ENCODE assay signal across 16 cellular contexts in the genomic region with DNA sequence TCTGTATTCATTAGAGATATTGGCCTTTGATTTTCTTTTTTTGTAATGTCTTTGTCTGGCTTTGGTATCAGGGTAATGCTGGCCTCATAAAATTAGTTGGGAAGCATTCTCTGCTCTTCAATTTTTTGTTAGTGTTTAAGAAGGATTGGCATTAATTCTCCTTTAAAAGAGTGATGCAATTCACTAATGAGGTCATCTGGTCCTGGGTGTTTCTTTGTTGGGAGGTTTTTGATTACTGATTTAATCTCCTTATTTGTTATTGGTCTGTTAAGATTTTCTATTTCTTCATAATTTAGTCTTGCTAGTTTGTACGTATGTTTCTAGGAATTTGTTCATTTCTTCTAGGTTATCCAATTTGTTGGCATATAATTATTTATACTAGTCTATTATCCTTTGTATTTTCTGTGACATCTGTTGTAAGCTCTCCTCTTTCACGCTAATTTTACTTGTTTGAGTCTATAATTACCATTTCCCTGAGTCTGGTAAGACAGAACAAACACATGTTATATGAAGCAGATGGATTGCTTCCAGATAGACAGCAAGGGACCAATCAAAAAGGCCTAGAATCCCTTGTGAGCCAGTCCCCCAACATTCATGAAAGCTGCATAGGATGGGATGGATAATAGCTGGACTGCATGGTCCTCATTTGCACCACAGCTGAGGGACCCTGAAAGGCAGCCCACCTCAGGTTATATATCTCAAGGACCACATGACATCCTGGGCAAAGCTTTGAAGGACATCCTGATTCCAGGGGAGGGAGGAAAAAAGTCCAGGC.
"Had no signal": no experiment of that assay in that cellular context is flagged by ENCODE, and none has a peak within 500 bp of the region (broad histone marks: within the 10 kb centered on the region; RNA-seq: fewer than 3 reads in every experiment).

No MANE protein-coding gene starts in this region.

- H3K27me3 ChIP-seq: breast epithelium, thyroid gland had no signal

- H3K36me3 ChIP-seq: breast epithelium, thyroid gland had no signal

- H2AFZ ChIP-seq: parathyroid adenoma had no signal

- H3K9ac ChIP-seq: parathyroid adenoma had no signal

- H3K27ac ChIP-seq: breast epithelium, parathyroid adenoma, thyroid gland, VCaP had no signal

- ATAC-seq: activated CD4-positive, alpha-beta T cell treated with anti-CD3 and anti-CD28 coated beads for 36 hours; naive thymus-derived CD4-positive, alpha-beta T cell; stimulated activated effector memory CD8-positive, alpha-beta T cell treated with anti-CD3 and anti-CD28 coated beads, Interleukin-12 subunit alpha, Interleukin-12 subunit beta, amount 100 ng/mL, for 72 hours had no signal

- H3K79me2 ChIP-seq: parathyroid adenoma had no signal

- H3K4me3 ChIP-seq: breast epithelium, thyroid gland had no signal

- FAIRE-seq: small intestine, urothelium cell line had no signal

- DNase-seq: activated CD4-positive, alpha-beta memory T cell treated with anti-CD3 and anti-CD28 coated beads, Interleukin-2, amount 10 ng/mL, durations not matched to agents 7 days and 5 days; activated CD4-positive, alpha-beta T cell treated with anti-CD3 and anti-CD28 coated beads for 36 hours; activated naive CD8-positive, alpha-beta T cell treated with anti-CD3 and anti-CD28 coated beads, Interleukin-2, amount 10 ng/mL, durations not matched to agents 7 days and 5 days; activated T-cell treated with anti-CD3 and anti-CD28 coated beads, Interleukin-2, amount 50 U/mL, for 48 hours; anterior cingulate cortex; dermis blood vessel endothelial cell; head of caudate nucleus; naive thymus-derived CD4-positive, alpha-beta T cell; retina; small intestine; thyroid gland had no signal

- H3K4me1 ChIP-seq: breast epithelium, parathyroid adenoma, thyroid gland had no signal

- H3K9me3 ChIP-seq: breast epithelium, thyroid gland had no signal
